Comparison of ENCODE assay signal across 25 cellular contexts in genomic region chr18:41713969-41714700, GRCh38.
"Had no signal": no experiment of that assay in that cellular context is flagged by ENCODE, and none has a peak within 500 bp of the region (broad histone marks: within the 10 kb centered on the region; RNA-seq: fewer than 3 reads in every experiment).

No MANE protein-coding gene starts in this region.

- H3K36me3 ChIP-seq: brain microvascular endothelial cell, esophagus squamous epithelium, gastroesophageal sphincter, heart right ventricle, WERI-Rb-1 had no signal

- H2AFZ ChIP-seq: hepatocyte had no signal

- DNase-seq: activated B cell treated with CpG ODN at 0.5 μM for 24 hours; activated CD4-positive, alpha-beta T cell treated with anti-CD3 and anti-CD28 coated beads for 48 hours; activated CD4-positive, alpha-beta T cell treated with anti-CD3 and anti-CD28 coated beads, Interleukin-2, amount 50 U/mL, for 1 hour; activated CD4-positive, alpha-beta T cell treated with anti-CD3 and anti-CD28 coated beads, Interleukin-2, amount 50 U/mL, for 48 hours; activated CD8-positive, alpha-beta memory T cell treated with anti-CD3 and anti-CD28 coated beads for 24 hours; activated CD8-positive, alpha-beta T cell treated with anti-CD3 and anti-CD28 coated beads for 36 hours; activated effector memory CD4-positive, alpha-beta T cell treated with Interleukin-2 at 50 U/mL for 16 hours; activated gamma-delta T cell treated with Interleukin-2 at 50 U/mL for 16 hours; activated naive CD4-positive, alpha-beta T cell treated with anti-CD3 and anti-CD28 coated beads, Interleukin-2, amount 50 U/mL, for 16 hours; activated naive CD4-positive, alpha-beta T cell treated with Interleukin-2 at 50 U/mL for 16 hours; activated T-cell treated with anti-CD3 and anti-CD28 coated beads, Interleukin-2, amount 50 U/mL, for 4 hours; amniotic stem cell; brain microvascular endothelial cell; dorsolateral prefrontal cortex; effector CD4-positive, alpha-beta T cell; effector memory CD8-positive, alpha-beta T cell; esophagus squamous epithelium; foreskin melanocyte; heart right ventricle; T1000; WERI-Rb-1 had no signal

- H3K4me1 ChIP-seq: esophagus squamous epithelium, gastroesophageal sphincter, heart right ventricle had no signal

- H3K4me2 ChIP-seq: hepatocyte had no signal

- H3K4me3 ChIP-seq: coronary artery, dorsolateral prefrontal cortex, esophagus squamous epithelium, gastroesophageal sphincter, heart right ventricle, hepatocyte had no signal

- H3K27me3 ChIP-seq: brain microvascular endothelial cell, esophagus squamous epithelium, heart right ventricle had no signal

- H3K9me3 ChIP-seq: esophagus squamous epithelium, gastroesophageal sphincter, heart right ventricle had no signal

- H3K27ac ChIP-seq: brain microvascular endothelial cell, coronary artery, dorsolateral prefrontal cortex, epithelial cell of prostate, esophagus squamous epithelium, gastroesophageal sphincter, heart right ventricle, hepatocyte, WERI-Rb-1 had no signal
